8 cellular contexts compared by ENCODE assay signal in genomic region chr17:1515640-1516402, GRCh38. TPM values are rescaled to one million over a fixed set of nuclear protein-coding genes. Genes with fewer than 3 reads are reported as not detected.
DNase-seq lines count a peak whose midpoint lies in the region; ATAC-seq and FAIRE-seq lines count a peak whose summit lies in the region.

No MANE protein-coding gene starts in this region.

- no peaks in the 10 kb centered on the region for H3K9me3 ChIP-seq in MG63

- no peak for ATAC-seq in GM19455 (IDR thresholded peaks at IDR 0.05; ENCODE audit: unreplicated experiment)

- peak; percentile 36 for FAIRE-seq in TTC549 (lab: Jason Lieb, UNC)

- H3K36me3 ChIP-seq in MG63: no peaks in the 10 kb centered on the region

- peak overlapping the region; percentile 96 for H3K4me3 ChIP-seq in MG63

- DNase-seq in C1 segment of cervical spinal cord (lab: John Stamatoyannopoulos, UW): peak in 9 of 14 donors; percentile 5 to 57 (median 40)
- peak; percentile 68 for DNase-seq in GM19240 (ENCODE audit: insufficient read length, low spot score)
- peak; percentile 59 for DNase-seq in MG63
- peak; percentile 61 for DNase-seq in central memory CD4-positive, alpha-beta T cell
- DNase-seq in iris pigment epithelial cell (ENCODE audit: low read depth): peak; percentile 93
- DNase-seq in smooth muscle cell of the brain vasculature (ENCODE audit: low read depth, low spot score): peak; percentile 83

- H3K27me3 ChIP-seq in MG63: no peaks in the 10 kb centered on the region

RNA-seq across cellular contexts. Expression of gene INPP5K, which starts 0.6 kb away (rescaled TPM):
- total RNA-seq in MG63 (2014; rRNA removed; shearing (Covaris generic); ENCODE audit: low replicate concordance): 30.8 and 75.0 TPM in 2 replicates

RNA-seq across cellular contexts. Expression of gene MYO1C, which starts 23.3 kb away (rescaled TPM):
- 65.5 and 75.2 TPM in 2 replicates for total RNA-seq in MG63 (2014; rRNA removed; shearing (Covaris generic); ENCODE audit: low replicate concordance)

RNA-seq across cellular contexts. Expression of gene PITPNA, which starts 46.8 kb away (rescaled TPM):
- 15.2 and 39.1 TPM in 2 replicates for total RNA-seq in MG63 (2014; rRNA removed; shearing (Covaris generic); ENCODE audit: low replicate concordance)

RNA-seq across cellular contexts. Expression of gene CRK, which starts 59.8 kb away (rescaled TPM):
- total RNA-seq in MG63 (2014; rRNA removed; shearing (Covaris generic); ENCODE audit: low replicate concordance): 35.1 and 36.0 TPM in 2 replicates

Comparison
In these comparisons a context has a peak if more than half of its experiments do, and no peak if none do; other contexts are left out.
1. DNase-seq: peak in every context shown above with its lines; median percentile 93 in iris pigment epithelial cell; 83 in smooth muscle cell of the brain vasculature; 68 in GM19240; 61 in central memory CD4-positive, alpha-beta T cell; 59 in MG63; 40 in C1 segment of cervical spinal cord.